ENCODE assay signal across 8 cellular contexts in genomic region chrX:81120936-81121351, GRCh38.
A peak's percentile ranks its signal among the peaks of the same experiment; 100 is the strongest.
DNase-seq lines count a peak whose midpoint lies in the region; ATAC-seq lines count a peak whose summit lies in the region.

No MANE protein-coding gene starts in this region.

- peak; percentile 61 for ATAC-seq in GM21526 (IDR thresholded peaks at IDR 0.05; ENCODE audit: low FRiP score, unreplicated experiment)
- ATAC-seq in left colon, result peak; percentile 76

- peak; percentile 32 for DNase-seq in GDM1 (lab: John Stamatoyannopoulos, UW)
- DNase-seq in HUDEP-2 (lab: John Stamatoyannopoulos, UW; ENCODE audit: unreplicated experiment in 76 of 76), result peak in 63 of 76 experiments; percentile 0 to 59 (median 15)
- peak; percentile 54 for DNase-seq in SW480 (ENCODE audit: low spot score)
- peak; percentile 36 for DNase-seq in cerebellar cortex (ENCODE audit: low spot score)
- peak in 1 of 2 donors; percentile 40 for DNase-seq in left colon
- DNase-seq in stimulated activated CD4-positive, alpha-beta T cell treated with anti-CD3 and anti-CD28 coated beads, Interleukin-15, amount 100 ng/mL, for 48 hours (ENCODE audit: low read depth in 2 of 2), result peak; percentile 2 to 17
- no peak for DNase-seq in NCI-H1930 (lab: John Stamatoyannopoulos, UW)

- intact Hi-C loops in left colon (cut with DNase I, micrococcal nuclease), result no loop called here

Comparison
In these comparisons a context has a peak if more than half of its experiments do, and no peak if none do; other contexts are left out.
1. DNase-seq: peak in GDM1 (single experiment), HUDEP-2 (63 of 76), SW480 (single experiment), cerebellar cortex (single experiment) and stimulated activated CD4-positive, alpha-beta T cell treated with anti-CD3 and anti-CD28 coated beads, Interleukin-15, amount 100 ng/mL, for 48 hours (2 of 2); none in NCI-H1930 (0 of 2).